In genomic region chr2:151757861-151758260, GRCh38 we compare ENCODE assay signal across 20 cellular contexts. TPM values are rescaled to one million over a fixed set of nuclear protein-coding genes. Genes with fewer than 3 reads are reported as not detected.
A peak's percentile ranks its signal among the peaks of the same experiment; 100 is the strongest.
DNase-seq lines count a peak whose midpoint lies in the region; ATAC-seq, FAIRE-seq and TF ChIP-seq lines count a peak whose summit lies in the region.
"Had no signal": no experiment of that assay in that cellular context is flagged by ENCODE, and none has a peak within 500 bp of the region (broad histone marks: within the 10 kb centered on the region; RNA-seq: fewer than 3 reads in every experiment).

No MANE protein-coding gene starts in this region.

- no peak overlapping the region for H3K4me3 ChIP-seq in LNCaP clone FGC (ENCODE audit: low read depth, low read length)

- in situ Hi-C loops in ACHN (cut with HindIII; ENCODE audit: low pct_ligation_motif_present, low pct_unique_long_range_greater_than_20kb, low sequenced_read_pairs): no loop called here

- TF ChIP-seq CTCF in LNCaP clone FGC (IDR thresholded peaks at IDR 0.05; ENCODE audit: control insufficient read depth, extremely low read depth, insufficient read depth): no peak

- ATAC-seq in HG02885 (IDR thresholded peaks at IDR 0.05; ENCODE audit: poor library complexity, unreplicated experiment) (no peak), HG02623 (IDR thresholded peaks at IDR 0.05; ENCODE audit: unreplicated experiment) (no peak)

- TF ChIP-seq POLR2A in GM12891 (IDR thresholded peaks at IDR 0.05; ENCODE audit: low read depth, low read length): no peak

- peak; percentile 36 for DNase-seq in COLO829 (ENCODE audit: low spot score)
- DNase-seq in LNCaP clone FGC (ENCODE audit: low read depth): peak; percentile 28
- DNase-seq in NCI-H345 treated with DMSO at 0.1 percent for 48 hours (lab: John Stamatoyannopoulos, UW; ENCODE audit: unreplicated experiment): peak; percentile 52
- DNase-seq in cerebellar cortex (ENCODE audit: low spot score): peak; percentile 22
- DNase-seq in ACHN: no peak
- DNase-seq in GM12891 (ENCODE audit: insufficient read length, low spot score): no peak
- DNase-seq: activated CD4-positive, alpha-beta T cell treated with anti-CD3 and anti-CD28 coated beads for 4 hours; activated effector memory CD4-positive, alpha-beta T cell treated with Interleukin-2 at 50 U/mL for 16 hours; amygdala; HCEC 1CT; islet precursor cell; KBM-7; mammary epithelial cell; naive B cell; NK-92 treated with Interleukin-12 subunit alpha and Interleukin-12 subunit beta, amount 100 ng/mL, for 24 hours; small intestine; stimulated activated CD4-positive, alpha-beta T cell treated with anti-CD3 and anti-CD28 coated beads, Interleukin-4, amount 100 ng/mL, for 1 hour had no signal

- FAIRE-seq in GM12891 (lab: Jason Lieb, UNC): no peak
- FAIRE-seq: GM12892, small intestine had no signal

TF ChIP-seq in GM12891, 5 proteins besides CTCF, POLR2A, EP300 and RAD21:
- TF ChIP-seq POLR2AphosphoS5 (IDR thresholded peaks at IDR 0.05; ENCODE audit: low read depth, low read length) (no peak), TAF1 (IDR thresholded peaks at IDR 0.05; ENCODE audit: low read depth, low read length) (no peak), SPI1 (IDR thresholded peaks at IDR 0.05; ENCODE audit: low read depth, low read length) (no peak), PAX5 (IDR thresholded peaks at IDR 0.05; ENCODE audit: insufficient read depth, low read length, severe bottlenecking) (no peak), POU2F2 (IDR thresholded peaks at IDR 0.05; ENCODE audit: low read depth, low read length) (no peak)

RNA-seq across cellular contexts. Expression of gene NEB, which starts 23.6 kb away (rescaled TPM):
- polyA plus RNA-seq in GM12891 (2012; ENCODE audit: low read depth, missing spikeins): 0.31 TPM

Comparison
In these comparisons a context has a peak if more than half of its experiments do, and no peak if none do; other contexts are left out.
1. DNase-seq: peak in COLO829 (single experiment), LNCaP clone FGC (single experiment), NCI-H345 treated with DMSO at 0.1 percent for 48 hours (single experiment) and cerebellar cortex (single experiment); none in ACHN (single experiment) and GM12891 (single experiment).